34 cellular contexts compared by ENCODE assay signal in genomic region chr5:9771079-9771478, GRCh38.
"Had no signal": no experiment of that assay in that cellular context is flagged by ENCODE, and none has a peak within 500 bp of the region (broad histone marks: within the 10 kb centered on the region; RNA-seq: fewer than 3 reads in every experiment).

No MANE protein-coding gene starts in this region.

- H3K9me3 ChIP-seq: adrenal gland, ascending aorta, body of pancreas had no signal

- H3K4me3 ChIP-seq: adrenal gland, ascending aorta, body of pancreas, breast epithelium, cardiac muscle cell had no signal

- H3K36me3 ChIP-seq: adrenal gland, ascending aorta, brain microvascular endothelial cell, breast epithelium, cardiac muscle cell had no signal

- H3K4me1 ChIP-seq: adrenal gland, ascending aorta, body of pancreas, breast epithelium had no signal

- DNase-seq: activated effector memory CD4-positive, alpha-beta T cell treated with anti-CD3 and anti-CD28 coated beads, Interleukin-2, amount 50 U/mL, for 16 hours; activated effector memory CD4-positive, alpha-beta T cell treated with Interleukin-2 at 50 U/mL for 16 hours; activated gamma-delta T cell; activated gamma-delta T cell treated with Interleukin-2 at 50 U/mL for 16 hours; activated naive CD4-positive, alpha-beta T cell; activated naive CD4-positive, alpha-beta T cell treated with anti-CD3 and anti-CD28 coated beads for 36 hours; activated naive CD4-positive, alpha-beta T cell treated with anti-CD3 and anti-CD28 coated beads, Interleukin-2, amount 10 ng/mL, durations not matched to agents 7 days and 5 days; activated naive CD4-positive, alpha-beta T cell treated with anti-CD3 and anti-CD28 coated beads, Interleukin-2, amount 50 U/mL, for 16 hours; activated naive CD4-positive, alpha-beta T cell treated with Interleukin-2 at 50 U/mL for 16 hours; activated naive CD8-positive, alpha-beta T cell treated with anti-CD3 and anti-CD28 coated beads for 36 hours; activated naive CD8-positive, alpha-beta T cell treated with anti-CD3 and anti-CD28 coated beads, Interleukin-2, amount 10 ng/mL, durations not matched to agents 7 days and 5 days; activated naive CD8-positive, alpha-beta T cell treated with anti-CD3 and anti-CD28 coated beads, Interleukin-2, amount 50 U/mL, for 24 hours; activated T-cell treated with anti-CD3 and anti-CD28 coated beads, Interleukin-2, amount 50 U/mL, for 1 hour; activated T-cell treated with anti-CD3 and anti-CD28 coated beads, Interleukin-2, amount 50 U/mL, for 24 hours; activated T-cell treated with anti-CD3 and anti-CD28 coated beads, Interleukin-2, amount 50 U/mL, for 4 hours; activated T-cell treated with anti-CD3 and anti-CD28 coated beads, Interleukin-2, amount 50 U/mL, for 48 hours; activated T-cell treated with anti-CD3 and anti-CD28 coated beads, Interleukin-2, amount 50 U/mL, for 72 hours; adrenal gland; amniotic stem cell; amygdala; anterior cingulate cortex; aorta; body of pancreas; brain microvascular endothelial cell; caudate nucleus; central memory CD4-positive, alpha-beta T cell; cerebellar nuclear complex had no signal

- H3K27me3 ChIP-seq: adrenal gland, ascending aorta, body of pancreas, brain microvascular endothelial cell, breast epithelium, cardiac muscle cell had no signal

- ATAC-seq: activated naive CD4-positive, alpha-beta T cell treated with anti-CD3 and anti-CD28 coated beads, Interleukin-2, amount 50 U/mL, for 72 hours; activated naive CD8-positive, alpha-beta T cell treated with anti-CD3 and anti-CD28 coated beads, Interleukin-2, amount 50 U/mL, for 24 hours; activated T-cell treated with anti-CD3 and anti-CD28 coated beads, Interleukin-2, amount 50 U/mL, for 4 hours; activated T-cell treated with anti-CD3 and anti-CD28 coated beads, Interleukin-2, amount 50 U/mL, for 72 hours; activated T-helper 17 cell treated with anti-CD3 and anti-CD28 coated beads, Interleukin-2, amount 50 U/mL, for 72 hours; body of pancreas had no signal

- H3K27ac ChIP-seq: adrenal gland, ascending aorta, body of pancreas, brain microvascular endothelial cell, breast epithelium, cardiac muscle cell had no signal

- FAIRE-seq: astrocyte, bronchial epithelial cell had no signal
